ENCODE assay signal across 21 cellular contexts in genomic region chr14:85512491-85512890, GRCh38. TPM values are rescaled to one million over a fixed set of nuclear protein-coding genes. Genes with fewer than 3 reads are reported as not detected.
A peak's percentile ranks its signal among the peaks of the same experiment; 100 is the strongest.
DNase-seq lines count a peak whose midpoint lies in the region; ATAC-seq and TF ChIP-seq lines count a peak whose summit lies in the region.
"Had no signal": no experiment of that assay in that cellular context is flagged by ENCODE, and none has a peak within 500 bp of the region (broad histone marks: within the 10 kb centered on the region; RNA-seq: fewer than 3 reads in every experiment).

No MANE protein-coding gene starts in this region.

- CTCF ChIA-PET in IMR-90 (lab: Yijun Ruan, JAX) = interaction anchor here (1.2 kb wide), 1 partner anchor 17 kb away, joined by 3 read pairs; no protein-coding TSS in a partner anchor

- H4K20me1 ChIP-seq in IMR-90 (ENCODE audit: insufficient read depth, low read length) = no peaks in the 10 kb centered on the region
- H4K20me1 ChIP-seq: BLaER1 treated with 17β-estradiol and CSF1 and Interleukin-3, amounts not matched to agents 10 nM and 100 nM had no signal

- H3K9ac ChIP-seq in IMR-90 (ENCODE audit: low read depth, low read length) = no peak overlapping the region
- H3K9ac ChIP-seq: BLaER1 treated with 17β-estradiol and CSF1 and Interleukin-3, amounts not matched to agents 10 nM and 100 nM; GM23248 had no signal

- WGBS in IMR-90 (ENCODE audit: extremely low coverage in 2 of 2, insufficient read length in 1 of 2), 2 experiments = 86 to 100% methylated on average over 1 to 2 of the region's 4 CpGs

- no peaks in the 10 kb centered on the region for H3K27me3 ChIP-seq in IMR-90 (ENCODE audit: control insufficient read depth, insufficient read depth, low read length)
- no peaks in the 10 kb centered on the region for H3K27me3 ChIP-seq in lower lobe of right lung (ENCODE audit: low read depth)
- H3K27me3 ChIP-seq: BE2C; BLaER1 treated with 17β-estradiol and CSF1 and Interleukin-3, amounts not matched to agents 10 nM and 100 nM had no signal

- no peak overlapping the region for H2AK5ac ChIP-seq in IMR-90 (ENCODE audit: low read depth, low read length)

- H2BK20ac ChIP-seq in IMR-90 (ENCODE audit: low read depth, low read length) = no peak overlapping the region

- no peak overlapping the region for H3K23ac ChIP-seq in IMR-90 (ENCODE audit: low read depth, low read length)

- no peak overlapping the region for H2BK5ac ChIP-seq in IMR-90 (ENCODE audit: low read depth, low read length, poor library complexity, severe bottlenecking)

- H2BK15ac ChIP-seq in IMR-90 (ENCODE audit: low read depth, low read length) = no peak overlapping the region

- TF ChIP-seq CTCF in IMR-90 (conservative IDR thresholded peaks at IDR 0.05; ENCODE audit: low read depth, low read length) (no peak), fibroblast of the aortic adventitia (IDR thresholded peaks at IDR 0.05; ENCODE audit: insufficient read depth, low read length) (no peak), lower lobe of right lung (IDR thresholded peaks at IDR 0.05) (no peak)

- no peak overlapping the region for H2AFZ ChIP-seq in IMR-90 (replicated peaks; ENCODE audit: low read length, poor library complexity)
- H2AFZ ChIP-seq: GM23248 had no signal

- intact Hi-C loops in IMR-90 (cut with micrococcal nuclease) = no loop called here
- intact Hi-C loops in lower lobe of right lung (cut with DNase I) = no loop called here

- no peak overlapping the region for H3K27ac ChIP-seq in IMR-90 (ENCODE audit: insufficient read depth, low read length)
- no peak overlapping the region for H3K27ac ChIP-seq in lower lobe of right lung
- H3K27ac ChIP-seq: 22Rv1; BLaER1 treated with 17β-estradiol and CSF1 and Interleukin-3, amounts not matched to agents 10 nM and 100 nM; GM23248 had no signal

- in situ Hi-C loops in IMR-90 (cut with MboI; ENCODE audit: low sequenced_read_pairs) = no loop called here

- H3K4me1 ChIP-seq in IMR-90 (ENCODE audit: control insufficient read depth, insufficient read depth, low read length) (peaks cover 4% of the 10 kb centered on the region), lower lobe of right lung (peaks cover 6% of the 10 kb centered on the region)
- H3K4me1 ChIP-seq: BE2C had no signal

- H3K9me3 ChIP-seq in IMR-90 (ENCODE audit: control insufficient read depth, insufficient read depth, low read length) = no peaks in the 10 kb centered on the region
- no peaks in the 10 kb centered on the region for H3K9me3 ChIP-seq in lower lobe of right lung
- H3K9me3 ChIP-seq: BE2C had no signal

- H3K4me2 ChIP-seq in IMR-90 (ENCODE audit: low read depth, low read length) = no peak overlapping the region

- no peak overlapping the region for H3K18ac ChIP-seq in IMR-90 (ENCODE audit: low read depth, low read length)

- H4K5ac ChIP-seq in IMR-90 (ENCODE audit: low read depth, low read length) = no peak overlapping the region

- no peaks in the 10 kb centered on the region for H3K79me1 ChIP-seq in IMR-90 (ENCODE audit: low read depth in 1 of 2, low read length in 2 of 2)

- H4K91ac ChIP-seq in IMR-90 (ENCODE audit: insufficient read depth, low read depth, low read length) = no peak overlapping the region

- POLR2A ChIA-PET in IMR-90 (lab: Charles Lee; ENCODE audit: unreplicated experiment) = no interaction called here

- TF ChIP-seq POLR2A in IMR-90 (IDR thresholded peaks at IDR 0.05; ENCODE audit: low read depth, low read length) = no peak

- no peak overlapping the region for H3K56ac ChIP-seq in IMR-90 (ENCODE audit: extremely low read depth, insufficient read depth, low read length)

- TF ChIP-seq RAD21 in IMR-90 (IDR thresholded peaks at IDR 0.05; ENCODE audit: low read length) = no peak

- dilution Hi-C loops in IMR-90 (cut with HindIII; ENCODE audit: low sequenced_read_pairs, unreplicated experiment) = no loop called here

- peak; percentile 20 for DNase-seq in IMR-90
- peak; percentile 19 for DNase-seq in fibroblast of the aortic adventitia (ENCODE audit: low read depth)
- no peak for DNase-seq in lower lobe of right lung
- no peak for DNase-seq in NCI-H774 (lab: John Stamatoyannopoulos, UW)
- DNase-seq in NOMO-1 (lab: John Stamatoyannopoulos, UW; ENCODE audit: unreplicated experiment in 2 of 2) = no peak
- DNase-seq: AML-193; BE2C; CD4-positive, alpha-beta T cell; CD8-positive, alpha-beta memory T cell; DMS 273 treated with DMSO at 0.1 percent for 48 hours; DMS79; EL; GDM1; GM23248; H7 had no signal

- H3K4me3 ChIP-seq in IMR-90 (ENCODE audit: insufficient read depth, low read depth, low read length) (no peak overlapping the region), fibroblast of the aortic adventitia (ENCODE audit: low read depth, low read length) (no peak overlapping the region), lower lobe of right lung (no peak overlapping the region)
- H3K4me3 ChIP-seq: BLaER1 treated with 17β-estradiol and CSF1 and Interleukin-3, amounts not matched to agents 10 nM and 100 nM; GM12878; GM23248 had no signal

- no peak overlapping the region for H2BK120ac ChIP-seq in IMR-90 (ENCODE audit: low read depth, low read length)

- no peak overlapping the region for H3K4ac ChIP-seq in IMR-90 (ENCODE audit: low read depth, low read length)

- H3K36me3 ChIP-seq in IMR-90 (ENCODE audit: control insufficient read depth, insufficient read depth, low read length) (no peaks in the 10 kb centered on the region), lower lobe of right lung (no peaks in the 10 kb centered on the region)
- H3K36me3 ChIP-seq: BE2C; BLaER1 treated with 17β-estradiol and CSF1 and Interleukin-3, amounts not matched to agents 10 nM and 100 nM had no signal

- H3K9me1 ChIP-seq in IMR-90 (ENCODE audit: insufficient read depth, low read length) = no peaks in the 10 kb centered on the region

- no peak overlapping the region for H4K8ac ChIP-seq in IMR-90 (ENCODE audit: low read depth in 2 of 2, low read length in 2 of 2)

- H3K14ac ChIP-seq in IMR-90 (replicated peaks; ENCODE audit: low read depth, low read length) = no peak overlapping the region

- ATAC-seq in IMR-90 (ENCODE audit: low read depth) (no peak), lower lobe of right lung (peak; percentile 66 to 81), HG02623 (IDR thresholded peaks at IDR 0.05; ENCODE audit: unreplicated experiment) (no peak)
- ATAC-seq: GM12878, HCT116 had no signal

- no TSS peak for BruUV-seq in IMR-90 (replicated peaks; lab: Mats Ljungman, UMichigan)

- H2AK9ac ChIP-seq in IMR-90 (replicated peaks; ENCODE audit: low read depth, low read length, poor library complexity) = no peak overlapping the region

TF ChIP-seq in IMR-90, 13 proteins besides CTCF, POLR2A, EP300 and RAD21:
- TF ChIP-seq SMC3 (IDR thresholded peaks at IDR 0.05; ENCODE audit: low read depth, low read length) (no peak), MAFK (IDR thresholded peaks at IDR 0.05; ENCODE audit: low read depth, low read length) (no peak), MXI1 (IDR thresholded peaks at IDR 0.05; ENCODE audit: borderline replicate concordance, low read depth, low read length) (no peak), CEBPB (IDR thresholded peaks at IDR 0.05; ENCODE audit: low read depth, low read length) (no peak), USF2 (IDR thresholded peaks at IDR 0.05; ENCODE audit: low read depth, low read length) (no peak)
- TF ChIP-seq, protein P1, sequence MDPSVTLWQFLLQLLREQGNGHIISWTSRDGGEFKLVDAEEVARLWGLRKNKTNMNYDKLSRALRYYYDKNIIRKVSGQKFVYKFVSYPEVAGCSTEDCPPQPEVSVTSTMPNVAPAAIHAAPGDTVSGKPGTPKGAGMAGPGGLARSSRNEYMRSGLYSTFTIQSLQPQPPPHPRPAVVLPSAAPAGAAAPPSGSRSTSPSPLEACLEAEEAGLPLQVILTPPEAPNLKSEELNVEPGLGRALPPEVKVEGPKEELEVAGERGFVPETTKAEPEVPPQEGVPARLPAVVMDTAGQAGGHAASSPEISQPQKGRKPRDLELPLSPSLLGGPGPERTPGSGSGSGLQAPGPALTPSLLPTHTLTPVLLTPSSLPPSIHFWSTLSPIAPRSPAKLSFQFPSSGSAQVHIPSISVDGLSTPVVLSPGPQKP (IDR thresholded peaks at IDR 0.05; ENCODE audit: borderline replicate concordance, low read depth, low read length) = no peak

RNA-seq across cellular contexts. Expression of gene FLRT2, which starts 17.5 kb away (rescaled TPM):
- total RNA-seq in IMR-90 (2012; rRNA removed) (11.1 and 13.1 TPM in 2 replicates), fibroblast of the aortic adventitia (ENCODE audit: low replicate concordance) (48.6 and 72.3 TPM in 2 replicates), lower lobe of right lung (14.3 TPM)
- 8.8 and 10.2 TPM in 2 replicates for polyA plus RNA-seq in IMR-90 (2012; rRNA removed)
- polyA plus RNA-seq in IMR-90 (2012; cell fraction: cytosol; rRNA removed) = 3.2 and 4.0 TPM in 2 replicates
- 12.2 and 48.3 TPM in 2 replicates for polyA plus RNA-seq in IMR-90 (2012; cell fraction: nucleus; rRNA removed; ENCODE audit: low replicate concordance)
- total RNA-seq: CD4-positive, alpha-beta T cell; CD8-positive, alpha-beta memory T cell had no signal
- polyA plus RNA-seq: CD14-positive monocyte; CD8-positive, alpha-beta memory T cell; GM12878 had no signal

Comparison
In these comparisons a context has a peak if more than half of its experiments do, and no peak if none do; other contexts are left out.
1. ATAC-seq: peak in lower lobe of right lung (2 of 2); none in IMR-90 (single experiment) and HG02623 (single experiment).
2. DNase-seq: peak in IMR-90 (single experiment) and fibroblast of the aortic adventitia (single experiment); none in lower lobe of right lung (single experiment), NCI-H774 (single experiment) and NOMO-1 (0 of 2).